Comparison of ENCODE assay signal across 36 cellular contexts in genomic region chr12:62227091-62227490, GRCh38.
"Had no signal": no experiment of that assay in that cellular context is flagged by ENCODE, and none has a peak within 500 bp of the region (broad histone marks: within the 10 kb centered on the region; RNA-seq: fewer than 3 reads in every experiment).

No MANE protein-coding gene starts in this region.

- H3K4me1 Mint-ChIP-seq: activated B cell treated with CpG ODN at 0.5 μM for 24 hours; activated CD4-positive, alpha-beta T cell treated with anti-CD3 and anti-CD28 coated beads, Interleukin-2, amount 10 ng/mL, durations not matched to agents 24 days and 14 days; activated naive CD8-positive, alpha-beta T cell treated with anti-CD3 and anti-CD28 coated beads for 36 hours; activated T-helper 17 cell treated with anti-CD3 and anti-CD28 coated beads, Interleukin-2, amount 50 U/mL, for 72 hours had no signal

- H3K27me3 ChIP-seq: adrenal gland, body of pancreas, brain microvascular endothelial cell, breast epithelium had no signal

- H3K27me3 Mint-ChIP-seq: activated B cell treated with CpG ODN at 0.5 μM for 24 hours; activated CD4-positive, alpha-beta memory T cell treated with anti-CD3 and anti-CD28 coated beads for 36 hours; activated CD8-positive, alpha-beta T cell treated with anti-CD3 and anti-CD28 coated beads for 36 hours; activated naive CD8-positive, alpha-beta T cell treated with anti-CD3 and anti-CD28 coated beads for 36 hours; activated T-helper 17 cell treated with anti-CD3 and anti-CD28 coated beads, Interleukin-2, amount 50 U/mL, for 72 hours had no signal

- H3K9me3 Mint-ChIP-seq: activated B cell treated with CpG ODN at 0.5 μM for 24 hours; activated CD4-positive, alpha-beta memory T cell treated with anti-CD3 and anti-CD28 coated beads for 36 hours; activated naive CD8-positive, alpha-beta T cell treated with anti-CD3 and anti-CD28 coated beads for 36 hours; activated T-helper 17 cell treated with anti-CD3 and anti-CD28 coated beads, Interleukin-2, amount 50 U/mL, for 72 hours; T-helper 1 cell treated with Interleukin-12 subunit alpha and Interleukin-12 subunit beta and Interleukin-4 antibody, amounts not matched to agents 30 μg/mL and 1 μg/mL, for 36 hours; T-helper 2 cell treated with Interferon-gamma antibody and Interleukin-4, amounts not matched to agents 5 μg/mL and 100 μg/mL, for 36 hours had no signal

- FAIRE-seq: astrocyte, TTC549 had no signal

- H3K4me3 Mint-ChIP-seq: activated B cell treated with CpG ODN at 0.5 μM for 24 hours; activated CD4-positive, alpha-beta memory T cell treated with anti-CD3 and anti-CD28 coated beads for 36 hours; activated CD4-positive, alpha-beta T cell treated with anti-CD3 and anti-CD28 coated beads, Interleukin-2, amount 10 ng/mL, durations not matched to agents 24 days and 14 days; activated CD8-positive, alpha-beta T cell treated with anti-CD3 and anti-CD28 coated beads for 36 hours; activated naive CD4-positive, alpha-beta T cell treated with anti-CD3 and anti-CD28 coated beads for 36 hours; activated naive CD8-positive, alpha-beta T cell treated with anti-CD3 and anti-CD28 coated beads for 36 hours; activated T-cell treated with anti-CD3 and anti-CD28 coated beads, Interleukin-2, amount 50 U/mL, for 4 hours; activated T-cell treated with anti-CD3 and anti-CD28 coated beads, Interleukin-2, amount 50 U/mL, for 72 hours; activated T-helper 1 cell treated with anti-CD3 and anti-CD28 coated beads, Interleukin-12 subunit alpha, Interleukin-12 subunit beta, Interleukin-2, Interleukin-4 antibody, amounts not matched to agents 30 ng/mL and 10 ng/mL and 1 ng/mL, durations not matched to agents 14 hours and 24 hours and 36 hours; activated T-helper 17 cell treated with anti-CD3 and anti-CD28 coated beads, Interleukin-2, amount 50 U/mL, for 72 hours; T-helper 1 cell treated with Interleukin-12 subunit alpha and Interleukin-12 subunit beta and Interleukin-4 antibody, amounts not matched to agents 30 μg/mL and 1 μg/mL, for 36 hours; T-helper 2 cell treated with Interferon-gamma antibody and Interleukin-4, amounts not matched to agents 5 μg/mL and 100 μg/mL, for 36 hours had no signal

- H3K27ac Mint-ChIP-seq: activated B cell treated with CpG ODN at 0.5 μM for 24 hours; activated CD4-positive, alpha-beta memory T cell treated with anti-CD3 and anti-CD28 coated beads for 36 hours; activated CD4-positive, alpha-beta T cell treated with anti-CD3 and anti-CD28 coated beads, Interleukin-2, amount 10 ng/mL, durations not matched to agents 24 days and 14 days; activated CD8-positive, alpha-beta T cell treated with anti-CD3 and anti-CD28 coated beads for 36 hours; activated naive CD4-positive, alpha-beta T cell treated with anti-CD3 and anti-CD28 coated beads for 36 hours; activated naive CD4-positive, alpha-beta T cell treated with anti-CD3 and anti-CD28 coated beads, Interleukin-2, amount 50 U/mL, for 72 hours; activated naive CD8-positive, alpha-beta T cell treated with anti-CD3 and anti-CD28 coated beads for 36 hours; activated T-cell treated with anti-CD3 and anti-CD28 coated beads, Interleukin-2, amount 50 U/mL, for 72 hours; activated T-helper 1 cell treated with anti-CD3 and anti-CD28 coated beads, Interleukin-12 subunit alpha, Interleukin-12 subunit beta, Interleukin-2, Interleukin-4 antibody, amounts not matched to agents 30 ng/mL and 10 ng/mL and 1 ng/mL, durations not matched to agents 14 hours and 24 hours and 36 hours; activated T-helper 17 cell treated with anti-CD3 and anti-CD28 coated beads, Interleukin-2, amount 50 U/mL, for 72 hours; T-helper 1 cell treated with Interleukin-12 subunit alpha and Interleukin-12 subunit beta and Interleukin-4 antibody, amounts not matched to agents 30 μg/mL and 1 μg/mL, for 36 hours; T-helper 2 cell treated with Interferon-gamma antibody and Interleukin-4, amounts not matched to agents 5 μg/mL and 100 μg/mL, for 36 hours had no signal

- H3K4me1 ChIP-seq: adrenal gland, body of pancreas, breast epithelium had no signal

- H3K36me3 ChIP-seq: adrenal gland, brain microvascular endothelial cell, breast epithelium had no signal

- ATAC-seq: activated CD8-positive, alpha-beta T cell treated with anti-CD3 and anti-CD28 coated beads for 36 hours; activated naive CD4-positive, alpha-beta T cell treated with anti-CD3 and anti-CD28 coated beads, Interleukin-2, amount 50 U/mL, for 72 hours; activated T-cell treated with anti-CD3 and anti-CD28 coated beads, Interleukin-2, amount 50 U/mL, for 4 hours; activated T-cell treated with anti-CD3 and anti-CD28 coated beads, Interleukin-2, amount 50 U/mL, for 72 hours; activated T-helper 17 cell treated with anti-CD3 and anti-CD28 coated beads, Interleukin-2, amount 50 U/mL, for 72 hours; body of pancreas had no signal

- H3K27ac ChIP-seq: adrenal gland, body of pancreas, brain microvascular endothelial cell, breast epithelium, VCaP had no signal

- H3K36me3 Mint-ChIP-seq: activated CD4-positive, alpha-beta memory T cell treated with anti-CD3 and anti-CD28 coated beads for 36 hours; activated naive CD4-positive, alpha-beta T cell treated with anti-CD3 and anti-CD28 coated beads, Interleukin-2, amount 50 U/mL, for 72 hours; activated naive CD8-positive, alpha-beta T cell treated with anti-CD3 and anti-CD28 coated beads for 36 hours had no signal

- H3K9me3 ChIP-seq: adrenal gland, body of pancreas, breast epithelium had no signal

- DNase-seq: activated B cell treated with CpG ODN at 0.5 μM for 24 hours; activated CD4-positive, alpha-beta memory T cell treated with anti-CD3 and anti-CD28 coated beads for 36 hours; activated CD4-positive, alpha-beta T cell treated with anti-CD3 and anti-CD28 coated beads for 4 hours; activated CD4-positive, alpha-beta T cell treated with anti-CD3 and anti-CD28 coated beads, Interleukin-2, amount 10 ng/mL, durations not matched to agents 24 days and 14 days; activated CD4-positive, alpha-beta T cell treated with anti-CD3 and anti-CD28 coated beads, Interleukin-2, amount 50 U/mL, for 1 hour; activated CD4-positive, alpha-beta T cell treated with anti-CD3 and anti-CD28 coated beads, Interleukin-2, amount 50 U/mL, for 4 hours; activated CD4-positive, CD25-positive, alpha-beta regulatory T cell treated with anti-CD3 and anti-CD28 coated beads, Interleukin-2, amount 50 U/mL, for 72 hours; activated CD8-positive, alpha-beta memory T cell treated with anti-CD3 and anti-CD28 coated beads, Interleukin-2, amount 50 U/mL, for 4 hours; activated CD8-positive, alpha-beta T cell treated with anti-CD3 and anti-CD28 coated beads for 36 hours; activated effector memory CD4-positive, alpha-beta T cell treated with anti-CD3 and anti-CD28 coated beads, Interleukin-2, amount 50 U/mL, for 16 hours; activated gamma-delta T cell treated with Interleukin-2 at 50 U/mL for 16 hours; activated naive CD4-positive, alpha-beta T cell; activated naive CD4-positive, alpha-beta T cell treated with anti-CD3 and anti-CD28 coated beads for 36 hours; activated naive CD8-positive, alpha-beta T cell treated with anti-CD3 and anti-CD28 coated beads for 36 hours; activated T-cell treated with anti-CD3 and anti-CD28 coated beads for 4 hours; activated T-cell treated with anti-CD3 and anti-CD28 coated beads, Interleukin-2, amount 50 U/mL, for 1 hour; activated T-cell treated with anti-CD3 and anti-CD28 coated beads, Interleukin-2, amount 50 U/mL, for 4 hours; activated T-cell treated with anti-CD3 and anti-CD28 coated beads, Interleukin-2, amount 50 U/mL, for 72 hours; adrenal gland; amniotic stem cell; aorta; body of pancreas; brain microvascular endothelial cell; central memory CD4-positive, alpha-beta T cell; T-helper 1 cell; T-helper 2 cell; T-helper 9 cell had no signal

- H3K4me3 ChIP-seq: adrenal gland, body of pancreas, breast epithelium had no signal
